8 cellular contexts compared by ENCODE assay signal in genomic region chr2:165874445-165875039, GRCh38.
DNase-seq lines count a peak whose midpoint lies in the region; ATAC-seq and TF ChIP-seq lines count a peak whose summit lies in the region.

No MANE protein-coding gene starts in this region.

- H3K36me3 ChIP-seq in gastrocnemius medialis: peaks cover 0 to 18% of the 10 kb centered on the region in 2 donors

- ATAC-seq in GM19468 (IDR thresholded peaks at IDR 0.05; ENCODE audit: extremely low read depth, unreplicated experiment) (peak; percentile 98), HG03457 (IDR thresholded peaks at IDR 0.05; ENCODE audit: unreplicated experiment) (peak; percentile 88), left ventricle myocardium superior (peak; percentile 34), gastrocnemius medialis (no peak)
- ATAC-seq in activated naive CD8-positive, alpha-beta T cell treated with anti-CD3 and anti-CD28 coated beads, Interleukin-2, amount 10 ng/mL, durations not matched to agents 7 days and 5 days (ENCODE audit: low read depth): peak; percentile 91

- peaks cover 2% of the 10 kb centered on the region for H3K36me3 Mint-ChIP-seq in activated naive CD8-positive, alpha-beta T cell treated with anti-CD3 and anti-CD28 coated beads, Interleukin-2, amount 10 ng/mL, durations not matched to agents 7 days and 5 days

- H3K4me3 Mint-ChIP-seq in activated naive CD8-positive, alpha-beta T cell treated with anti-CD3 and anti-CD28 coated beads, Interleukin-2, amount 10 ng/mL, durations not matched to agents 7 days and 5 days: peak overlapping the region; percentile 6

- in situ Hi-C loops in gastrocnemius medialis (cut with MboI; ENCODE audit: low sequenced_read_pairs in 4 of 4): loop anchor here in 2 of 4 donors (25.0 kb wide), 2 partner anchors 462 to 487 kb away; no protein-coding TSS in a partner anchor

- POLR2A ChIA-PET in activated naive CD8-positive, alpha-beta T cell treated with anti-CD3 and anti-CD28 coated beads, Interleukin-2, amount 10 ng/mL, durations not matched to agents 7 days and 5 days (lab: Charles Lee): no interaction called here

- peak in 3 of 5 experiments; percentile 4 to 39 (median 34) for TF ChIP-seq CTCF in gastrocnemius medialis (IDR thresholded peaks at IDR 0.05 in 4 of 5, conservative IDR thresholded peaks at IDR 0.05 in 1 of 5)

- H3K4me3 ChIP-seq in gastrocnemius medialis: no peak overlapping the region

- peak overlapping the region; percentile 15 for H3K27ac Mint-ChIP-seq in activated naive CD8-positive, alpha-beta T cell treated with anti-CD3 and anti-CD28 coated beads, Interleukin-2, amount 10 ng/mL, durations not matched to agents 7 days and 5 days

- intact Hi-C loops in left ventricle myocardium superior (cut with micrococcal nuclease): loop anchor here (5.0 kb wide), 1 partner anchor 472 kb away; no protein-coding TSS in a partner anchor
- intact Hi-C loops in gastrocnemius medialis (cut with DNase I; ENCODE audit: low total_unique reads): loop anchor here (10.0 kb wide), 1 partner anchor 470 kb away; no protein-coding TSS in a partner anchor

- H3K9me3 ChIP-seq in gastrocnemius medialis: no peaks in the 10 kb centered on the region

- H3K27me3 Mint-ChIP-seq in activated naive CD8-positive, alpha-beta T cell treated with anti-CD3 and anti-CD28 coated beads, Interleukin-2, amount 10 ng/mL, durations not matched to agents 7 days and 5 days: no peaks in the 10 kb centered on the region

- no peaks in the 10 kb centered on the region for H3K9me3 Mint-ChIP-seq in activated naive CD8-positive, alpha-beta T cell treated with anti-CD3 and anti-CD28 coated beads, Interleukin-2, amount 10 ng/mL, durations not matched to agents 7 days and 5 days

- no peaks in the 10 kb centered on the region for H3K27me3 ChIP-seq in gastrocnemius medialis

- peak; percentile 75 for DNase-seq in ELR (ENCODE audit: low read depth)
- peak; percentile 2 for DNase-seq in NCI-H510A (lab: John Stamatoyannopoulos, UW)
- no peak for DNase-seq in activated naive CD8-positive, alpha-beta T cell treated with anti-CD3 and anti-CD28 coated beads, Interleukin-2, amount 10 ng/mL, durations not matched to agents 7 days and 5 days
- DNase-seq in left ventricle myocardium superior: no peak
- no peak for DNase-seq in gastrocnemius medialis
- no peak for DNase-seq in NK-92 treated with Interleukin-12 subunit alpha and Interleukin-12 subunit beta, amount 100 ng/mL, for 24 hours (lab: John Stamatoyannopoulos, UW)

- H3K4me1 ChIP-seq in gastrocnemius medialis: no peaks in the 10 kb centered on the region

- TF ChIP-seq POLR2A in gastrocnemius medialis (IDR thresholded peaks at IDR 0.05): no peak

- H3K27ac ChIP-seq in gastrocnemius medialis: no peak overlapping the region

- H3K4me1 Mint-ChIP-seq in activated naive CD8-positive, alpha-beta T cell treated with anti-CD3 and anti-CD28 coated beads, Interleukin-2, amount 10 ng/mL, durations not matched to agents 7 days and 5 days: peaks cover 22% of the 10 kb centered on the region

Comparison
In these comparisons a context has a peak if more than half of its experiments do, and no peak if none do; other contexts are left out.
1. DNase-seq: peak in ELR (single experiment) and NCI-H510A (single experiment); none in activated naive CD8-positive, alpha-beta T cell treated with anti-CD3 and anti-CD28 coated beads, Interleukin-2, amount 10 ng/mL, durations not matched to agents 7 days and 5 days (single experiment), left ventricle myocardium superior (single experiment), gastrocnemius medialis (0 of 2) and NK-92 treated with Interleukin-12 subunit alpha and Interleukin-12 subunit beta, amount 100 ng/mL, for 24 hours (single experiment).
2. ATAC-seq: peak in GM19468 (single experiment), HG03457 (single experiment), activated naive CD8-positive, alpha-beta T cell treated with anti-CD3 and anti-CD28 coated beads, Interleukin-2, amount 10 ng/mL, durations not matched to agents 7 days and 5 days (single experiment) and left ventricle myocardium superior (single experiment); none in gastrocnemius medialis (0 of 2).